8 cellular contexts compared by ENCODE assay signal in genomic region chr5:139404484-139404840, GRCh38. TPM values are rescaled to one million over a fixed set of nuclear protein-coding genes. Genes with fewer than 3 reads are reported as not detected.
DNase-seq lines count a peak whose midpoint lies in the region; ATAC-seq and TF ChIP-seq lines count a peak whose summit lies in the region.

No MANE protein-coding gene starts in this region.

- POLR2A ChIA-PET in activated CD4-positive, alpha-beta T cell treated with anti-CD3 and anti-CD28 coated beads, Interleukin-2, amount 10 ng/mL, durations not matched to agents 7 days and 5 days (lab: Charles Lee): no interaction called here

- H3K4me3 ChIP-seq in left lung (peak overlapping the region in 1 of 2 donors; percentile 52), thoracic aorta (peak overlapping the region; percentile 67)

- peaks cover 44% of the 10 kb centered on the region for H3K4me1 Mint-ChIP-seq in activated CD4-positive, alpha-beta T cell treated with anti-CD3 and anti-CD28 coated beads, Interleukin-2, amount 10 ng/mL, durations not matched to agents 7 days and 5 days
- peaks cover 28% of the 10 kb centered on the region for H3K4me1 Mint-ChIP-seq in activated T-helper 2 cell treated with anti-CD3 and anti-CD28 coated beads, Interferon-gamma antibody, Interleukin-2, Interleukin-4, amounts not matched to agents 10 μg/mL and 5 μg/mL and 100 μg/mL, durations not matched to agents 14 hours and 24 hours and 36 hours (ENCODE audit: low read depth)

- peak; percentile 7 for ATAC-seq in left lung
- no peak for ATAC-seq in thoracic aorta (ENCODE audit: insufficient number of reproducible peaks, low FRiP score, low read depth)

- H3K27me3 Mint-ChIP-seq in activated CD4-positive, alpha-beta T cell treated with anti-CD3 and anti-CD28 coated beads, Interleukin-2, amount 10 ng/mL, durations not matched to agents 7 days and 5 days: no peaks in the 10 kb centered on the region
- no peaks in the 10 kb centered on the region for H3K27me3 Mint-ChIP-seq in activated T-helper 2 cell treated with anti-CD3 and anti-CD28 coated beads, Interferon-gamma antibody, Interleukin-2, Interleukin-4, amounts not matched to agents 10 μg/mL and 5 μg/mL and 100 μg/mL, durations not matched to agents 14 hours and 24 hours and 36 hours (ENCODE audit: low read depth)

- peak overlapping the region; percentile 88 to 91 for H3K27ac ChIP-seq in left lung
- peak overlapping the region; percentile 82 to 86 for H3K27ac ChIP-seq in thoracic aorta

- peak overlapping the region; percentile 92 for H3K4me3 Mint-ChIP-seq in activated CD4-positive, alpha-beta T cell treated with anti-CD3 and anti-CD28 coated beads, Interleukin-2, amount 10 ng/mL, durations not matched to agents 7 days and 5 days
- peak overlapping the region; percentile 92 for H3K4me3 Mint-ChIP-seq in activated T-helper 2 cell treated with anti-CD3 and anti-CD28 coated beads, Interferon-gamma antibody, Interleukin-2, Interleukin-4, amounts not matched to agents 10 μg/mL and 5 μg/mL and 100 μg/mL, durations not matched to agents 14 hours and 24 hours and 36 hours (ENCODE audit: low read depth)

- H3K9me3 Mint-ChIP-seq in activated CD4-positive, alpha-beta T cell treated with anti-CD3 and anti-CD28 coated beads, Interleukin-2, amount 10 ng/mL, durations not matched to agents 7 days and 5 days: no peaks in the 10 kb centered on the region
- no peaks in the 10 kb centered on the region for H3K9me3 Mint-ChIP-seq in activated T-helper 2 cell treated with anti-CD3 and anti-CD28 coated beads, Interferon-gamma antibody, Interleukin-2, Interleukin-4, amounts not matched to agents 10 μg/mL and 5 μg/mL and 100 μg/mL, durations not matched to agents 14 hours and 24 hours and 36 hours

- H3K9me3 ChIP-seq in left lung: no peaks in the 10 kb centered on the region
- H3K9me3 ChIP-seq in thoracic aorta: no peaks in the 10 kb centered on the region

- TF ChIP-seq CTCF in left lung (IDR thresholded peaks at IDR 0.05) (no peak), thoracic aorta (IDR thresholded peaks at IDR 0.05) (no peak)

- H3K36me3 ChIP-seq in left lung: peaks cover 0 to 6% of the 10 kb centered on the region in 2 donors
- H3K36me3 ChIP-seq in thoracic aorta: no peaks in the 10 kb centered on the region

- DNase-seq in activated CD4-positive, alpha-beta T cell treated with anti-CD3 and anti-CD28 coated beads, Interleukin-2, amount 10 ng/mL, durations not matched to agents 7 days and 5 days: no peak
- no peak for DNase-seq in activated CD4-positive, alpha-beta T cell treated with anti-CD3 and anti-CD28 coated beads for 1 hour
- no peak for DNase-seq in activated T-helper 2 cell treated with anti-CD3 and anti-CD28 coated beads, Interferon-gamma antibody, Interleukin-2, Interleukin-4, amounts not matched to agents 10 μg/mL and 5 μg/mL and 100 μg/mL, durations not matched to agents 14 hours and 24 hours and 36 hours (ENCODE audit: low spot score)
- DNase-seq in left lung (no peak), thoracic aorta (ENCODE audit: low spot score) (no peak), GOT3 (lab: John Stamatoyannopoulos, UW) (no peak), islet precursor cell (no peak), cerebellar nuclear complex (lab: John Stamatoyannopoulos, UW) (no peak)

- H3K27ac Mint-ChIP-seq in activated CD4-positive, alpha-beta T cell treated with anti-CD3 and anti-CD28 coated beads, Interleukin-2, amount 10 ng/mL, durations not matched to agents 7 days and 5 days: peak overlapping the region; percentile 100
- peak overlapping the region; percentile 100 for H3K27ac Mint-ChIP-seq in activated T-helper 2 cell treated with anti-CD3 and anti-CD28 coated beads, Interferon-gamma antibody, Interleukin-2, Interleukin-4, amounts not matched to agents 10 μg/mL and 5 μg/mL and 100 μg/mL, durations not matched to agents 14 hours and 24 hours and 36 hours

- intact Hi-C loops in activated T-helper 2 cell treated with anti-CD3 and anti-CD28 coated beads, Interferon-gamma antibody, Interleukin-2, Interleukin-4, amounts not matched to agents 10 μg/mL and 5 μg/mL and 100 μg/mL, durations not matched to agents 14 hours and 24 hours and 36 hours (cut with micrococcal nuclease): loop anchor here (1.0 kb wide), 3 partner anchors 10 to 157 kb away; partner anchors contain the start of gene UBE2D2
- intact Hi-C loops in left lung (cut with DNase I): no loop called here

- no peaks in the 10 kb centered on the region for H3K36me3 Mint-ChIP-seq in activated CD4-positive, alpha-beta T cell treated with anti-CD3 and anti-CD28 coated beads, Interleukin-2, amount 10 ng/mL, durations not matched to agents 7 days and 5 days (ENCODE audit: low read depth)
- H3K36me3 Mint-ChIP-seq in activated T-helper 2 cell treated with anti-CD3 and anti-CD28 coated beads, Interferon-gamma antibody, Interleukin-2, Interleukin-4, amounts not matched to agents 10 μg/mL and 5 μg/mL and 100 μg/mL, durations not matched to agents 14 hours and 24 hours and 36 hours (ENCODE audit: low read depth): peaks cover 12% of the 10 kb centered on the region

- no peaks in the 10 kb centered on the region for H3K27me3 ChIP-seq in left lung
- no peaks in the 10 kb centered on the region for H3K27me3 ChIP-seq in thoracic aorta (replicated peaks; ENCODE audit: insufficient read depth)

- CTCF ChIA-PET in activated CD4-positive, alpha-beta T cell treated with anti-CD3 and anti-CD28 coated beads, Interleukin-2, amount 10 ng/mL, durations not matched to agents 7 days and 5 days (lab: Charles Lee): interaction anchor here (0.6 to 5.5 kb wide), 6 partner anchors 7 to 109 kb away, joined by 3 to 43 read pairs (median 10); partner anchors contain the start of gene MZB1

- H3K4me1 ChIP-seq in left lung (peaks cover 0 to 15% of the 10 kb centered on the region in 2 donors), thoracic aorta (ENCODE audit: control insufficient read depth in 1 of 2, low read depth in 2 of 2) (peaks cover 4 to 18% of the 10 kb centered on the region in 2 donors)

RNA-seq across cellular contexts. Expression of gene SPATA24, which starts 0.6 kb away (rescaled TPM):
- 1 to 10 TPM; 5.5 to 7.2 TPM for total RNA-seq in activated CD4-positive, alpha-beta T cell treated with anti-CD3 and anti-CD28 coated beads, Interleukin-2, amount 10 ng/mL, durations not matched to agents 7 days and 5 days
- 4.7 and 4.8 TPM in 2 replicates for total RNA-seq in activated T-helper 2 cell treated with anti-CD3 and anti-CD28 coated beads, Interferon-gamma antibody, Interleukin-2, Interleukin-4, amounts not matched to agents 10 μg/mL and 5 μg/mL and 100 μg/mL, durations not matched to agents 14 hours and 24 hours and 36 hours
- total RNA-seq in left lung: 1 to 10 TPM; 3.6 to 4.3 TPM
- 10 to 100 TPM in 1 of 2 donors, 1 to 10 TPM in 1; 1.2 to 11.6 TPM for total RNA-seq in thoracic aorta

RNA-seq across cellular contexts. Expression of gene PROB1, which starts 9.6 kb away (rescaled TPM):
- total RNA-seq in activated CD4-positive, alpha-beta T cell treated with anti-CD3 and anti-CD28 coated beads, Interleukin-2, amount 10 ng/mL, durations not matched to agents 7 days and 5 days: 1 to 10 TPM; 3.3 to 3.4 TPM
- 7.7 and 8.3 TPM in 2 replicates for total RNA-seq in activated T-helper 2 cell treated with anti-CD3 and anti-CD28 coated beads, Interferon-gamma antibody, Interleukin-2, Interleukin-4, amounts not matched to agents 10 μg/mL and 5 μg/mL and 100 μg/mL, durations not matched to agents 14 hours and 24 hours and 36 hours
- total RNA-seq in left lung (1 to 10 TPM; 1.7 to 1.8 TPM), thoracic aorta (1 to 10 TPM; 1.9 to 4.9 TPM)

RNA-seq across cellular contexts. Expression of gene MZB1, which starts 14.7 kb away (rescaled TPM):
- total RNA-seq in activated CD4-positive, alpha-beta T cell treated with anti-CD3 and anti-CD28 coated beads, Interleukin-2, amount 10 ng/mL, durations not matched to agents 7 days and 5 days: 10 to 100 TPM; 12.7 to 13.4 TPM
- 48.3 and 53.6 TPM in 2 replicates for total RNA-seq in activated T-helper 2 cell treated with anti-CD3 and anti-CD28 coated beads, Interferon-gamma antibody, Interleukin-2, Interleukin-4, amounts not matched to agents 10 μg/mL and 5 μg/mL and 100 μg/mL, durations not matched to agents 14 hours and 24 hours and 36 hours
- total RNA-seq in left lung (10 to 100 TPM in 1 of 2 donors, 1 to 10 TPM in 1; 8.8 to 10.6 TPM), thoracic aorta (not detected)

RNA-seq across cellular contexts. Expression of gene SLC23A1, which starts 21.4 kb away (rescaled TPM):
- total RNA-seq in activated CD4-positive, alpha-beta T cell treated with anti-CD3 and anti-CD28 coated beads, Interleukin-2, amount 10 ng/mL, durations not matched to agents 7 days and 5 days: under 1 TPM; 0.75 to 0.77 TPM
- total RNA-seq in activated T-helper 2 cell treated with anti-CD3 and anti-CD28 coated beads, Interferon-gamma antibody, Interleukin-2, Interleukin-4, amounts not matched to agents 10 μg/mL and 5 μg/mL and 100 μg/mL, durations not matched to agents 14 hours and 24 hours and 36 hours: 2.1 and 4.2 TPM in 2 replicates
- total RNA-seq in left lung (under 1 TPM in 1 of 2 donors, not detected in 1; 0.84 TPM), thoracic aorta (not detected)

RNA-seq across cellular contexts. Expression of gene DNAJC18, which starts 34.9 kb away (rescaled TPM):
- 1 to 10 TPM; 4.5 to 6.8 TPM for total RNA-seq in activated CD4-positive, alpha-beta T cell treated with anti-CD3 and anti-CD28 coated beads, Interleukin-2, amount 10 ng/mL, durations not matched to agents 7 days and 5 days
- total RNA-seq in activated T-helper 2 cell treated with anti-CD3 and anti-CD28 coated beads, Interferon-gamma antibody, Interleukin-2, Interleukin-4, amounts not matched to agents 10 μg/mL and 5 μg/mL and 100 μg/mL, durations not matched to agents 14 hours and 24 hours and 36 hours: 29.8 and 35.8 TPM in 2 replicates
- 10 to 100 TPM; 10.0 to 13.2 TPM for total RNA-seq in left lung
- 10 to 100 TPM in 1 of 2 donors, 1 to 10 TPM in 1; 6.9 to 16.7 TPM for total RNA-seq in thoracic aorta

Comparison
In these comparisons a context has a peak if more than half of its experiments do, and no peak if none do; other contexts are left out.
1. RNA of gene MZB1, which starts 14.7 kb away (total RNA-seq): 48.3 to 53.6 TPM in activated T-helper 2 cell treated with anti-CD3 and anti-CD28 coated beads, Interferon-gamma antibody, Interleukin-2, Interleukin-4, amounts not matched to agents 10 μg/mL and 5 μg/mL and 100 μg/mL, durations not matched to agents 14 hours and 24 hours and 36 hours, 12.7 to 13.4 TPM in activated CD4-positive, alpha-beta T cell treated with anti-CD3 and anti-CD28 coated beads, Interleukin-2, amount 10 ng/mL, durations not matched to agents 7 days and 5 days and 8.8 to 10.6 TPM in left lung; not detected in thoracic aorta; every median in the first group is over 4 times any median in the second.